In genomic region chr11:96116341-96116740, GRCh38 we compare ENCODE assay signal across 20 cellular contexts.
"Had no signal": no experiment of that assay in that cellular context is flagged by ENCODE, and none has a peak within 500 bp of the region (broad histone marks: within the 10 kb centered on the region; RNA-seq: fewer than 3 reads in every experiment).

No MANE protein-coding gene starts in this region.

- H3K27me3 ChIP-seq: body of pancreas, gastroesophageal sphincter, hepatocyte, right lobe of liver, upper lobe of left lung, vagina had no signal

- H3K4me3 ChIP-seq: body of pancreas, gastroesophageal sphincter, hepatocyte, right lobe of liver, upper lobe of left lung, vagina had no signal

- DNase-seq: activated CD4-positive, alpha-beta T cell treated with anti-CD3 and anti-CD28 coated beads for 4 hours; activated CD4-positive, alpha-beta T cell treated with anti-CD3 and anti-CD28 coated beads, Interleukin-2, amount 50 U/mL, for 4 hours; activated effector memory CD4-positive, alpha-beta T cell treated with Interleukin-2 at 50 U/mL for 16 hours; activated naive CD4-positive, alpha-beta T cell treated with Interleukin-2 at 50 U/mL for 16 hours; activated T-cell treated with anti-CD3 and anti-CD28 coated beads for 4 hours; body of pancreas; cortex of kidney; effector memory CD8-positive, alpha-beta T cell; erythroblast; kidney; left colon; midbrain; natural killer cell; right lobe of liver; stimulated activated CD4-positive, alpha-beta T cell treated with anti-CD3 and anti-CD28 coated beads, Interleukin-4, amount 100 ng/mL, for 1 hour; stimulated activated naive CD8-positive, alpha-beta T cell treated with anti-CD3 and anti-CD28 coated beads, Interleukin-15, Interleukin-2, amounts not matched to agents 100 U/mL and 50 U/mL, for 24 hours; upper lobe of left lung had no signal

- H3K27ac Mint-ChIP-seq: natural killer cell had no signal

- H3K27me3 Mint-ChIP-seq: effector memory CD8-positive, alpha-beta T cell had no signal

- H3K9me3 ChIP-seq: body of pancreas, gastroesophageal sphincter, right lobe of liver, upper lobe of left lung, vagina had no signal

- H3K4me3 Mint-ChIP-seq: effector memory CD8-positive, alpha-beta T cell; natural killer cell had no signal

- H3K27ac ChIP-seq: body of pancreas, gastroesophageal sphincter, hepatocyte, right lobe of liver, upper lobe of left lung, vagina had no signal

- H3K36me3 ChIP-seq: gastroesophageal sphincter, right lobe of liver, upper lobe of left lung, vagina had no signal

- H3K36me3 Mint-ChIP-seq: natural killer cell had no signal

- H3K9me3 Mint-ChIP-seq: effector memory CD8-positive, alpha-beta T cell; natural killer cell had no signal

- ATAC-seq: body of pancreas; effector memory CD8-positive, alpha-beta T cell; gastroesophageal sphincter; left colon; natural killer cell; right lobe of liver; stimulated activated naive CD8-positive, alpha-beta T cell treated with anti-CD3 and anti-CD28 coated beads, Interleukin-15, Interleukin-2, amounts not matched to agents 100 U/mL and 50 U/mL, for 24 hours had no signal
